In genomic region chr1:28028873-28029654, GRCh38 we compare ENCODE assay signal across 2 cellular contexts.
TF ChIP-seq lines count a peak whose summit lies in the region.

No MANE protein-coding gene starts in this region.

TF ChIP-seq in SK-N-SH, 30 proteins besides CTCF, POLR2A, EP300 and RAD21:
- TF ChIP-seq PBX3 (IDR thresholded peaks at IDR 0.05) (peak; percentile 71; the same call in 1 of the 2 replicates), POLR2AphosphoS5 (IDR thresholded peaks at IDR 0.05; ENCODE audit: low read depth, low read length) (peak; percentile 32; the same call in 1 of the 2 replicates), SMC3 (IDR thresholded peaks at IDR 0.05; ENCODE audit: low read depth, low read length) (no peak), EZH2phosphoT487 (IDR thresholded peaks at IDR 0.05; ENCODE audit: borderline replicate concordance, low read depth) (no peak), TCF12 (IDR thresholded peaks at IDR 0.05) (peak; percentile 16; the same call in 1 of the 2 replicates)

TF ChIP-seq in endothelial cell of umbilical vein, 7 proteins besides CTCF, POLR2A, EP300 and RAD21:
- TF ChIP-seq EZH2 (IDR thresholded peaks at IDR 0.05; ENCODE audit: borderline replicate concordance, low read depth, low read length, severe bottlenecking) (no peak), MAX (IDR thresholded peaks at IDR 0.05; ENCODE audit: insufficient read depth, insufficient read length) (no peak), GATA2 (IDR thresholded peaks at IDR 0.05; ENCODE audit: insufficient read depth, insufficient read length, low read depth, low read length) (no peak), MYC (IDR thresholded peaks at IDR 0.05; ENCODE audit: low read depth, low read length) (no peak), FOS (IDR thresholded peaks at IDR 0.05; ENCODE audit: borderline replicate concordance, insufficient read depth, low read length) (no peak), JUN (IDR thresholded peaks at IDR 0.05; ENCODE audit: borderline replicate concordance, insufficient read depth, insufficient read length, low read depth) (no peak), POLR2AphosphoS5 (IDR thresholded peaks at IDR 0.05; ENCODE audit: insufficient read depth, low read depth, low read length) (no peak)
